In the genomic region with DNA sequence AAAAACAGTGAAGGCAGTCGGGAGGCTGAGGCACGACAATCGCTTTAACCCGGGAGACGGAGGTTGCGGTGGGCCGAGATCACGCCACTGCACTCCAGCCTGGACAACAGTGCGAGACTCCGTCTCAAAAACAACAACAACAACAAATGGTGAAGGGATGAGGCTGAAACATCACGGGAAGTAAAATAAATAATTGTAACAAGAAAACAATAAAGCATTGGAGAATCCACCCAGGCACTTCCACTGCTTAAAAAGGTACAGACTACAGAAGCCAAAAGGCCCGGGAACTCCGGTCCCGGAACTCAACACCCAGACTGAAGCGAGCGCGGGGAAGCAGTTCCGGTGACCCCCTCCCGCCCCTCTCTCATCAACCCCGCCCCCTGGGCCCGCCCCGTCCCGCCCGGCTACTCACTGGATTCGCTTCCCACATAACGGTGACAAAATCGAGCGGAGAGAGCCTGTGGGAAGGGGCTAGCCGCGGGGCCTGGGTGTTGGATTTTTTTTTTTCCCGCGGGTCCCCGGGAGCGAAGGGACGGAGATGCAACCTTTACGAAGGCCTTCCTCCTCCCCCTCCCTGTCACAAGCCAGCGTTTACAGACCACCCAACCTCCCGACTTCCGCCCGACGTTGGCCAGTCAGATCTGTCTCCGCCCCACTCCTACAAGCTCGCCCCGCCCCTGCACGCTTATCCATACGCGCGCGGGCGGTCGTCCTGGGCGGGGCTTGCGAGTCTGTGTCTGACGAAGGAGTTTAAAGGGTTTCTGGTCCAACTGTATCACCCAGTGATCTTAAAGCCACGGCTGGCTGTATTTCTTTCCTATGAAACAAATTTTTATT, we compare ENCODE assay signal across 1 cellular context.
A peak's percentile ranks its signal among the peaks of the same experiment; 100 is the strongest.
TF ChIP-seq lines count a peak whose summit lies in the region.

A gene with protein sequence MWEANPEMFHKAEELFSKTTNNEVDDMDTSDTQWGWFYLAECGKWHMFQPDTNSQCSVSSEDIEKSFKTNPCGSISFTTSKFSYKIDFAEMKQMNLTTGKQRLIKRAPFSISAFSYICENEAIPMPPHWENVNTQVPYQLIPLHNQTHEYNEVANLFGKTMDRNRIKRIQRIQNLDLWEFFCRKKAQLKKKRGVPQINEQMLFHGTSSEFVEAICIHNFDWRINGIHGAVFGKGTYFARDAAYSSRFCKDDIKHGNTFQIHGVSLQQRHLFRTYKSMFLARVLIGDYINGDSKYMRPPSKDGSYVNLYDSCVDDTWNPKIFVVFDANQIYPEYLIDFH (minus strand): TSS at position 600 of the 837 bp plus-strand sequence. CDS start 170 bp downstream, at position 430.

TF ChIP-seq in K562, 482 proteins besides CTCF, POLR2A, EP300 and RAD21 (continued from another document):
- TF ChIP-seq, protein P1, sequence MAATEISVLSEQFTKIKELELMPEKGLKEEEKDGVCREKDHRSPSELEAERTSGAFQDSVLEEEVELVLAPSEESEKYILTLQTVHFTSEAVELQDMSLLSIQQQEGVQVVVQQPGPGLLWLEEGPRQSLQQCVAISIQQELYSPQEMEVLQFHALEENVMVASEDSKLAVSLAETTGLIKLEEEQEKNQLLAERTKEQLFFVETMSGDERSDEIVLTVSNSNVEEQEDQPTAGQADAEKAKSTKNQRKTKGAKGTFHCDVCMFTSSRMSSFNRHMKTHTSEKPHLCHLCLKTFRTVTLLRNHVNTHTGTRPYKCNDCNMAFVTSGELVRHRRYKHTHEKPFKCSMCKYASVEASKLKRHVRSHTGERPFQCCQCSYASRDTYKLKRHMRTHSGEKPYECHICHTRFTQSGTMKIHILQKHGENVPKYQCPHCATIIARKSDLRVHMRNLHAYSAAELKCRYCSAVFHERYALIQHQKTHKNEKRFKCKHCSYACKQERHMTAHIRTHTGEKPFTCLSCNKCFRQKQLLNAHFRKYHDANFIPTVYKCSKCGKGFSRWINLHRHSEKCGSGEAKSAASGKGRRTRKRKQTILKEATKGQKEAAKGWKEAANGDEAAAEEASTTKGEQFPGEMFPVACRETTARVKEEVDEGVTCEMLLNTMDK (IDR thresholded peaks at IDR 0.05; ENCODE audit: borderline replicate concordance, insufficient read depth, low read depth, low read length, poor library complexity, severe bottlenecking), result no peak
- TF ChIP-seq THAP7 (CRISPR knock-in tag; IDR thresholded peaks at IDR 0.05) (no peak), E2F3 (CRISPR knock-in tag; IDR thresholded peaks at IDR 0.05) (no peak), PPARD (CRISPR knock-in tag; IDR thresholded peaks at IDR 0.05) (no peak), CCAR2 (IDR thresholded peaks at IDR 0.05; ENCODE audit: low read depth, low read length) (no peak), KAT8 (IDR thresholded peaks at IDR 0.05; ENCODE audit: low read depth) (no peak), ATF7 (IDR thresholded peaks at IDR 0.05) (peak; percentile 26; the same call in 1 of the 2 replicates), MECOM (CRISPR knock-in tag; IDR thresholded peaks at IDR 0.05) (no peak), POLR2G (IDR thresholded peaks at IDR 0.05; ENCODE audit: low read depth, low read length) (peak; percentile 65), PHF21A (IDR thresholded peaks at IDR 0.05; ENCODE audit: borderline replicate concordance, low read depth) (no peak), CGGBP1 (CRISPR knock-in tag; IDR thresholded peaks at IDR 0.05) (no peak), ZNF780A (CRISPR knock-in tag; IDR thresholded peaks at IDR 0.05) (no peak), E2F6 (IDR thresholded peaks at IDR 0.05; ENCODE audit: borderline replicate concordance in 1 of 2, extremely low read depth in 1 of 2, insufficient read depth in 1 of 2, insufficient read length in 1 of 2, low read depth in 1 of 2, low read length in 1 of 2, poor library complexity in 1 of 2, severe bottlenecking in 1 of 2) (peak in 1 of 2 experiments; percentile 51), MCM3 (IDR thresholded peaks at IDR 0.05) (no peak), MCM2 (IDR thresholded peaks at IDR 0.05; ENCODE audit: low read depth) (no peak), ZBTB2 (IDR thresholded peaks at IDR 0.05) (no peak), ZNF57 (CRISPR knock-in tag; IDR thresholded peaks at IDR 0.05) (no peak), TAF1 (IDR thresholded peaks at IDR 0.05; ENCODE audit: control insufficient read depth, extremely low read depth, insufficient read depth, low read length, severe bottlenecking) (peak; percentile 17), MAZ (CRISPR knock-in tag; conservative IDR thresholded peaks at IDR 0.05 in 1 of 2, IDR thresholded peaks at IDR 0.05 in 1 of 2) (peak; percentile 48 to 49; a peak in 1 of 4 replicates), BRF2 (IDR thresholded peaks at IDR 0.05; ENCODE audit: borderline replicate concordance, insufficient read depth, insufficient read length) (no peak), LEF1 (IDR thresholded peaks at IDR 0.05) (no peak), MEIS2 (IDR thresholded peaks at IDR 0.05; ENCODE audit: partially characterized antibody) (peak; percentile 11), MYNN (IDR thresholded peaks at IDR 0.05) (no peak), MYNN (CRISPR knock-in tag; IDR thresholded peaks at IDR 0.05) (no peak), SMAD3 (CRISPR knock-in tag; conservative IDR thresholded peaks at IDR 0.05) (no peak), NFIX (CRISPR knock-in tag; IDR thresholded peaks at IDR 0.05; ENCODE audit: low read depth) (no peak), CBX3 (IDR thresholded peaks at IDR 0.05; ENCODE audit: borderline replicate concordance in 1 of 2, low read length in 2 of 2) (no peak)
- TF ChIP-seq, protein P2, sequence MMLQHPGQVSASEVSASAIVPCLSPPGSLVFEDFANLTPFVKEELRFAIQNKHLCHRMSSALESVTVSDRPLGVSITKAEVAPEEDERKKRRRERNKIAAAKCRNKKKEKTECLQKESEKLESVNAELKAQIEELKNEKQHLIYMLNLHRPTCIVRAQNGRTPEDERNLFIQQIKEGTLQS (IDR thresholded peaks at IDR 0.05), result no peak
- TF ChIP-seq, protein P2 (CRISPR knock-in tag; conservative IDR thresholded peaks at IDR 0.05), result no peak
TF ChIP-seq in K562: peak in this region for 32.
